1 cellular context compared by ENCODE assay signal in genomic region chr2:236562434-236562833, GRCh38.
TF ChIP-seq lines count a peak whose summit lies in the region.

No MANE protein-coding gene starts in this region.

TF ChIP-seq in GM23338, 12 proteins besides CTCF, POLR2A, EP300 and RAD21 (continued from another document):
- TF ChIP-seq REST (IDR thresholded peaks at IDR 0.05; ENCODE audit: unreplicated experiment) (no peak), ZNF331 (CRISPR knock-in tag; IDR thresholded peaks at IDR 0.05; ENCODE audit: low read depth) (no peak), ETS1 (IDR thresholded peaks at IDR 0.05) (no peak), CREB1 (CRISPR knock-in tag; IDR thresholded peaks at IDR 0.05; ENCODE audit: low read depth) (no peak)
